In the genomic region with DNA sequence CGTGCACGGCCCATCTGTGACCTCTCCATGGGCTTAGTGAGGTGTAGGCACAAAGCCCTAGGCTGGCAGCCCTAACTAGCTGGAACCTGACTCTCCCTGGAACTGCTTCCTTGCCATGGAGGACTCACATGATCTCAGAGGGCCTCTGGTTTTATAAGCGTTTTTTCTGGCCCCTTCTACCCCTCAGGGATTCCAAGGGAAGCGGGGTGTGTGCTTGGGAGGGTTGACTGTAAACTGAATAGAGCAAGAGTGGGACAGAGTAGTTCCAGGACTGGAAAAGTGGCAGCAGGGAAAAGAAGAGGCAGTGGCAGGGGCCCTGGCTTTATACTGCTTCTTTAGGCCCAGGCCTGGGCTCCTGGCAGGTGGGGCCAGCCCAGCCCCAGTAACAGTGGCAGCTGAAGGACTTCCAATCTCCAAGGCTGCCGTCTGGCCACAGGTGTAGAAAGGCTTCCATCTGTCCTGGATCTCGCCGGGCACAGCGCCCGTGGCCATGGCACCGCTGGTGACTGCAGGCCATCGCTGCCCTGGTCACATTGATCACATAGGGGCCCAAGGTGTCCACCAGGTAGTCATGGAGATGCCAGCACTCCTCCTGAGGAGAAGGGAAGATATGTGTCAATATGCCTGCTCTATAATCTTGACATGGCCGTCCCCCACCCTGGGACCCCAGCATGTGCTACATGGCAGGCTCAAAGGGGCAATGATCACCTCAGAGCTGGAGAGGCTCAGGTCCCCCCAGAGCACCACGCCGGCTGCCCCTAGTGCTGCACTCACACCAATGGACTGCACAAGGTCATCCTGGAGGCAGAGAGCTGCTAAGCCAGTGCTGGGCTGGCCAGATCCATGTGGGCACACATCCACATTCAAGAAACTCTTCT, we compare ENCODE assay signal across 8 cellular contexts. TPM values are rescaled to one million over a fixed set of nuclear protein-coding genes. Genes with fewer than 3 reads are reported as not detected.
DNase-seq lines count a peak whose midpoint lies in the region; ATAC-seq lines count a peak whose summit lies in the region.

No MANE protein-coding gene starts in this region.

- H3K9me3 Mint-ChIP-seq in T-helper 2 cell treated with Interferon-gamma antibody and Interleukin-4, amounts not matched to agents 5 μg/mL and 100 μg/mL, for 36 hours: no peaks in the 10 kb centered on the region

- no peak for ATAC-seq in GM19328 (IDR thresholded peaks at IDR 0.05; ENCODE audit: unreplicated experiment)
- ATAC-seq in HG02981 (IDR thresholded peaks at IDR 0.05; ENCODE audit: unreplicated experiment): no peak

- H3K4me1 Mint-ChIP-seq in T-helper 2 cell treated with Interferon-gamma antibody and Interleukin-4, amounts not matched to agents 5 μg/mL and 100 μg/mL, for 36 hours (ENCODE audit: low read depth): peaks cover 23% of the 10 kb centered on the region

- peak overlapping the region; percentile 96 for H3K27ac Mint-ChIP-seq in T-helper 2 cell treated with Interferon-gamma antibody and Interleukin-4, amounts not matched to agents 5 μg/mL and 100 μg/mL, for 36 hours

- H3K27me3 Mint-ChIP-seq in T-helper 2 cell treated with Interferon-gamma antibody and Interleukin-4, amounts not matched to agents 5 μg/mL and 100 μg/mL, for 36 hours (ENCODE audit: low read depth): no peaks in the 10 kb centered on the region

- DNase-seq in T-helper 2 cell treated with Interferon-gamma antibody and Interleukin-4, amounts not matched to agents 5 μg/mL and 100 μg/mL, for 36 hours (ENCODE audit: low spot score): no peak
- DNase-seq in T-helper 2 cell: no peak
- DNase-seq in left kidney (ENCODE audit: low read depth, low spot score): peak; percentile 23
- no peak for DNase-seq in NCI-H2227 (lab: John Stamatoyannopoulos, UW; ENCODE audit: unreplicated experiment)

- peaks cover 8% of the 10 kb centered on the region for H3K36me3 Mint-ChIP-seq in T-helper 2 cell treated with Interferon-gamma antibody and Interleukin-4, amounts not matched to agents 5 μg/mL and 100 μg/mL, for 36 hours (ENCODE audit: low read depth)

- H3K27ac ChIP-seq in angular gyrus (ENCODE audit: low read depth, low read length) (peak overlapping the region; percentile 86), temporal lobe (ENCODE audit: low read depth, low read length) (peak overlapping the region; percentile 60)

- H3K4me3 Mint-ChIP-seq in T-helper 2 cell treated with Interferon-gamma antibody and Interleukin-4, amounts not matched to agents 5 μg/mL and 100 μg/mL, for 36 hours: peak overlapping the region; percentile 89

RNA-seq across cellular contexts. Expression of a gene that starts 0.9 kb away (rescaled TPM):
- 10.8 TPM for total RNA-seq in temporal lobe

RNA-seq across cellular contexts. Expression of a gene that starts 6.0 kb away (rescaled TPM):
- total RNA-seq in temporal lobe: 4.9 TPM

RNA-seq across cellular contexts. Expression of a gene that starts 6.0 kb away (rescaled TPM):
- 1.5 TPM for total RNA-seq in temporal lobe

RNA-seq across cellular contexts. Expression of a gene that starts 10.2 kb away (rescaled TPM):
- total RNA-seq in temporal lobe: 0.49 TPM

RNA-seq across cellular contexts. Expression of a gene that starts 14.3 kb away (rescaled TPM):
- not detected for total RNA-seq in temporal lobe
